ENCODE assay signal across 26 cellular contexts in genomic region chr13:103142091-103142594, GRCh38.
"Had no signal": no experiment of that assay in that cellular context is flagged by ENCODE, and none has a peak within 500 bp of the region (broad histone marks: within the 10 kb centered on the region; RNA-seq: fewer than 3 reads in every experiment).

No MANE protein-coding gene starts in this region.

- H3K9me3 ChIP-seq: heart left ventricle, left lung, ovary, right atrium auricular region, right lobe of liver, stomach, testis, thyroid gland, transverse colon, uterus had no signal

- H3K4me3 Mint-ChIP-seq: immature natural killer cell; mesothelial cell of epicardium; naive B cell; natural killer cell; stimulated activated naive B cell treated with anti-CD40 and anti-IgM and Interleukin-4, amounts not matched to agents 10 μg/mL and 1 μg/mL and 100 μg/mL, for 72 hours had no signal

- H3K27ac Mint-ChIP-seq: immature natural killer cell; mesothelial cell of epicardium; natural killer cell; progenitor cell of endocrine pancreas; stimulated activated naive B cell treated with anti-CD40 and anti-IgM and Interleukin-4, amounts not matched to agents 10 μg/mL and 1 μg/mL and 100 μg/mL, for 72 hours had no signal

- H3K4me1 Mint-ChIP-seq: immature natural killer cell; natural killer cell; stimulated activated naive B cell treated with anti-CD40 and anti-IgM and Interleukin-4, amounts not matched to agents 10 μg/mL and 1 μg/mL and 100 μg/mL, for 72 hours had no signal

- H3K27ac ChIP-seq: heart left ventricle, left lung, ovary, right atrium auricular region, right lobe of liver, stomach, testis, thyroid gland, transverse colon, uterus had no signal

- ATAC-seq: heart left ventricle; left lung; natural killer cell; stimulated activated naive B cell treated with anti-CD40 and anti-IgM and Interleukin-4, amounts not matched to agents 10 μg/mL and 1 μg/mL and 100 μg/mL, for 72 hours; stimulated activated naive CD8-positive, alpha-beta T cell treated with anti-CD3 and anti-CD28 coated beads, Interleukin-15, Interleukin-2, amounts not matched to agents 100 U/mL and 50 U/mL, for 24 hours had no signal

- H3K36me3 ChIP-seq: heart left ventricle, left lung, ovary, right atrium auricular region, right lobe of liver, stomach, thyroid gland, transverse colon, uterus had no signal

- H3K27me3 Mint-ChIP-seq: naive B cell had no signal

- H3K36me3 Mint-ChIP-seq: immature natural killer cell; mesothelial cell of epicardium; naive B cell; natural killer cell; stimulated activated naive B cell treated with anti-CD40 and anti-IgM and Interleukin-4, amounts not matched to agents 10 μg/mL and 1 μg/mL and 100 μg/mL, for 72 hours had no signal

- H3K4me1 ChIP-seq: heart left ventricle, left lung, right atrium auricular region, right lobe of liver, stomach, testis, thyroid gland, transverse colon, uterus had no signal

- FAIRE-seq: islet of Langerhans, kidney had no signal

- DNase-seq: heart left ventricle; hypothalamus; immature natural killer cell; kidney; left lung; mesendoderm; naive B cell; natural killer cell; ovary; right lobe of liver; stimulated activated CD4-positive, alpha-beta T cell treated with anti-CD3 and anti-CD28 coated beads, Interleukin-12 subunit alpha, Interleukin-12 subunit beta, amount 100 ng/mL, for 4 hours; stimulated activated CD4-positive, alpha-beta T cell treated with anti-CD3 and anti-CD28 coated beads, Interleukin-15, amount 100 ng/mL, for 24 hours; stimulated activated CD4-positive, alpha-beta T cell treated with anti-CD3 and anti-CD28 coated beads, Interleukin-2, amount 100 ng/mL, for 24 hours; stimulated activated CD4-positive, alpha-beta T cell treated with anti-CD3 and anti-CD28 coated beads, Interleukin-4, amount 100 ng/mL, for 1 hour; stimulated activated naive B cell treated with anti-CD40 and anti-IgM and Interleukin-4, amounts not matched to agents 10 μg/mL and 1 μg/mL and 100 μg/mL, for 72 hours; stimulated activated naive CD8-positive, alpha-beta T cell treated with anti-CD3 and anti-CD28 coated beads, Interleukin-15, Interleukin-2, amounts not matched to agents 100 U/mL and 50 U/mL, for 24 hours; stomach; testis; thyroid gland; transverse colon; uterus had no signal

- H3K27me3 ChIP-seq: heart left ventricle, left lung, ovary, right atrium auricular region, right lobe of liver, stomach, testis, thyroid gland, transverse colon, uterus had no signal

- H3K4me3 ChIP-seq: heart left ventricle, left lung, lung, ovary, right atrium auricular region, right lobe of liver, stomach, testis, thyroid gland, transverse colon, uterus had no signal
